7 cellular contexts compared by ENCODE assay signal in the genomic region with DNA sequence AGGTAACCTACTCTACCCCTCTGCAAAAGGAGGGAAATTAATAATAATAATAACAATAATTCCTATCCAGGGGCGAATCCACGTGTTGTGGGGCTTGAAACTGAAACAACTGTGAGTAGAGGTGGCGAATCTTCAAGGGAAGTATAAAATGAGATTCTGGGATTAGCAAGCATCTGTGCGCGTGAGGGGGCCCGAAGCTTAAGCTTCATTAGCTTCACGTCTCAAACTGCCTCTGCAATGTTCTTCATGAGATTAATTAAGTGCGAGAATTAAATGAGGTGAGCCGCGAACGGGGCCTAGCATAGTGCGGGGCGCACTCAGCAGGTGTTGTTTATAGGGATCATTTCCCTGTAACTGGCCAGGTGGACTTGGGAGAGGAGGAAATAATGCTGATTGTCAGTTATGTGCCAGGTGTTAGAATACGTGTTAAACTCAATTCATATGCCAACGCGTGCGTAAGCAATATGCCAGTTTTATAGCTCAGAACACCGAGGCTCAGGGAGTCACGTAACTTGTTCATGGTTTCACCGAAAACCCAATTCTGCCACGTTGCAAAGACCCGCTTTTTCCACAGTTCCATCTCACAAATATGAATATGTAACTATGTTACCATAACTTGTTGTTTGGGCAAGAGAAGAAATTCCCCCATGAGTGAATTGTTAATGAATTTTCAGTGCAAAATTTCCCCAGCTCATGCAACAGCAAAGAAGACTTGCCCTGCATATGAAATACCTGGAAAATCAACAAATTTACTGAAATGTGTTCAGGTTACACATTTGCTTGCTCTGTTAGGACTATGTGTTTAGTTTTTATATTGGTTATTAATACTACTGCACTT. TPM values are rescaled to one million over a fixed set of nuclear protein-coding genes. Genes with fewer than 3 reads are reported as not detected.
A peak's percentile ranks its signal among the peaks of the same experiment; 100 is the strongest.
DNase-seq lines count a peak whose midpoint lies in the region; ATAC-seq and TF ChIP-seq lines count a peak whose summit lies in the region.

No MANE protein-coding gene starts in this region.

- H3K36me3 ChIP-seq in Karpas-422 (ENCODE audit: insufficient read depth, low read length) (no peaks in the 10 kb centered on the region), kidney epithelial cell (ENCODE audit: control insufficient read depth, insufficient read depth, low read length) (no peaks in the 10 kb centered on the region), thoracic aorta (no peaks in the 10 kb centered on the region)

- H3K36me3 Mint-ChIP-seq in activated naive CD4-positive, alpha-beta T cell treated with anti-CD3 and anti-CD28 coated beads, Interleukin-2, amount 50 U/mL, for 72 hours: peaks cover 0 to 12% of the 10 kb centered on the region in 2 donors

- H3K9me3 Mint-ChIP-seq in activated naive CD4-positive, alpha-beta T cell treated with anti-CD3 and anti-CD28 coated beads, Interleukin-2, amount 50 U/mL, for 72 hours: peaks cover 0 to 5% of the 10 kb centered on the region in 2 donors

- no peaks in the 10 kb centered on the region for H3K79me2 ChIP-seq in Karpas-422 (ENCODE audit: low read length)

- in situ Hi-C loops in GM13977 (cut with MboI; ENCODE audit: low pct_unique_long_range_greater_than_20kb, low sequenced_read_pairs, unreplicated experiment): no loop called here

- peak overlapping the region; percentile 77; the same call in 1 of the 2 replicates for H2AFZ ChIP-seq in Karpas-422 (ENCODE audit: low read length)

- peak overlapping the region; percentile 47 to 88 for H3K27ac Mint-ChIP-seq in activated naive CD4-positive, alpha-beta T cell treated with anti-CD3 and anti-CD28 coated beads, Interleukin-2, amount 50 U/mL, for 72 hours

- ATAC-seq in activated naive CD4-positive, alpha-beta T cell treated with anti-CD3 and anti-CD28 coated beads, Interleukin-2, amount 50 U/mL, for 72 hours: no peak
- ATAC-seq in thoracic aorta (ENCODE audit: insufficient number of reproducible peaks, low FRiP score, low read depth): no peak

- H3K4me1 ChIP-seq in Karpas-422 (ENCODE audit: low read length) (peaks cover 41% of the 10 kb centered on the region), thoracic aorta (ENCODE audit: control insufficient read depth in 1 of 2, low read depth in 2 of 2) (peaks cover 0 to 22% of the 10 kb centered on the region in 2 donors)

- DNase-seq in GM13977 (ENCODE audit: low spot score): peak; percentile 24
- peak; percentile 51 for DNase-seq in Karpas-422
- no peak for DNase-seq in activated naive CD4-positive, alpha-beta T cell treated with anti-CD3 and anti-CD28 coated beads, Interleukin-2, amount 50 U/mL, for 72 hours (ENCODE audit: low spot score in 2 of 2)
- no peak for DNase-seq in kidney epithelial cell (ENCODE audit: low read depth)
- no peak for DNase-seq in thoracic aorta (ENCODE audit: low spot score)
- DNase-seq in amniotic stem cell (lab: John Stamatoyannopoulos, UW): no peak
- no peak for DNase-seq in midbrain (lab: John Stamatoyannopoulos, UW)

- no peaks in the 10 kb centered on the region for H4K20me1 ChIP-seq in Karpas-422 (ENCODE audit: insufficient read depth, low read depth, low read length)

- TF ChIP-seq CTCF in GM13977 (IDR thresholded peaks at IDR 0.05; ENCODE audit: extremely low read depth, insufficient read depth, missing control alignments) (no peak), kidney epithelial cell (IDR thresholded peaks at IDR 0.05; ENCODE audit: insufficient read depth, low read length, poor library complexity, severe bottlenecking) (no peak), thoracic aorta (IDR thresholded peaks at IDR 0.05) (no peak)

- H3K4me3 ChIP-seq in Karpas-422 (ENCODE audit: low read length): peak overlapping the region; percentile 67
- peak overlapping the region; percentile 66 for H3K4me3 ChIP-seq in kidney epithelial cell (ENCODE audit: low read depth, low read length)
- H3K4me3 ChIP-seq in thoracic aorta: peak overlapping the region; percentile 94

- peak overlapping the region; percentile 93 for H3K4me2 ChIP-seq in Karpas-422 (ENCODE audit: low read depth, low read length, poor library complexity, severe bottlenecking)

- H3K27me3 ChIP-seq in Karpas-422 (ENCODE audit: low read length): peaks cover 2% of the 10 kb centered on the region; the same call in 1 of the 2 replicates
- H3K27me3 ChIP-seq in kidney epithelial cell (ENCODE audit: control insufficient read depth, insufficient read depth, low read length): peaks cover 19% of the 10 kb centered on the region
- no peaks in the 10 kb centered on the region for H3K27me3 ChIP-seq in thoracic aorta (replicated peaks; ENCODE audit: insufficient read depth)

- no peaks in the 10 kb centered on the region for H3K9me2 ChIP-seq in Karpas-422 (replicated peaks; ENCODE audit: insufficient read depth, low read length)

- H3K9me3 ChIP-seq in Karpas-422 (ENCODE audit: low read length) (no peaks in the 10 kb centered on the region), thoracic aorta (no peaks in the 10 kb centered on the region)

- peak overlapping the region; percentile 93 for H3K9ac ChIP-seq in Karpas-422 (ENCODE audit: low read length)

- H3K27ac ChIP-seq in Karpas-422 (ENCODE audit: low read length): no peak overlapping the region
- H3K27ac ChIP-seq in thoracic aorta: no peak overlapping the region

RNA-seq across cellular contexts. Expression of gene SF3B5, which starts 30.3 kb away (rescaled TPM):
- 149 and 168 TPM in 2 replicates for total RNA-seq in Karpas-422 (2014; rRNA removed; shearing (Covaris generic); ENCODE audit: low replicate concordance)
- total RNA-seq in activated naive CD4-positive, alpha-beta T cell treated with anti-CD3 and anti-CD28 coated beads, Interleukin-2, amount 50 U/mL, for 72 hours: 100 to 1,000 TPM; 129 to 194 TPM
- total RNA-seq in kidney epithelial cell: 157 and 158 TPM in 2 replicates
- total RNA-seq in thoracic aorta: 10 to 100 TPM; 92.6 to 95.7 TPM

RNA-seq across cellular contexts. Expression of gene PLAGL1, which starts 57.0 kb away (rescaled TPM):
- total RNA-seq in Karpas-422 (2014; rRNA removed; shearing (Covaris generic); ENCODE audit: low replicate concordance): 4.7 and 6.5 TPM in 2 replicates
- total RNA-seq in activated naive CD4-positive, alpha-beta T cell treated with anti-CD3 and anti-CD28 coated beads, Interleukin-2, amount 50 U/mL, for 72 hours: 10 to 100 TPM; 11.0 to 18.8 TPM
- total RNA-seq in kidney epithelial cell (9.5 and 10.9 TPM in 2 replicates), thoracic aorta (10 to 100 TPM; 33.6 to 74.7 TPM)

Comparison
In these comparisons a context has a peak if more than half of its experiments do, and no peak if none do; other contexts are left out.
1. DNase-seq: peak in GM13977 (single experiment) and Karpas-422 (single experiment); none in activated naive CD4-positive, alpha-beta T cell treated with anti-CD3 and anti-CD28 coated beads, Interleukin-2, amount 50 U/mL, for 72 hours (0 of 2), kidney epithelial cell (single experiment), thoracic aorta (single experiment), amniotic stem cell (single experiment) and midbrain (single experiment).
2. Peak in every context shown above with its lines, with median percentiles within 50 percentile points of each other: H3K4me3 ChIP-seq.